In the genomic region with DNA sequence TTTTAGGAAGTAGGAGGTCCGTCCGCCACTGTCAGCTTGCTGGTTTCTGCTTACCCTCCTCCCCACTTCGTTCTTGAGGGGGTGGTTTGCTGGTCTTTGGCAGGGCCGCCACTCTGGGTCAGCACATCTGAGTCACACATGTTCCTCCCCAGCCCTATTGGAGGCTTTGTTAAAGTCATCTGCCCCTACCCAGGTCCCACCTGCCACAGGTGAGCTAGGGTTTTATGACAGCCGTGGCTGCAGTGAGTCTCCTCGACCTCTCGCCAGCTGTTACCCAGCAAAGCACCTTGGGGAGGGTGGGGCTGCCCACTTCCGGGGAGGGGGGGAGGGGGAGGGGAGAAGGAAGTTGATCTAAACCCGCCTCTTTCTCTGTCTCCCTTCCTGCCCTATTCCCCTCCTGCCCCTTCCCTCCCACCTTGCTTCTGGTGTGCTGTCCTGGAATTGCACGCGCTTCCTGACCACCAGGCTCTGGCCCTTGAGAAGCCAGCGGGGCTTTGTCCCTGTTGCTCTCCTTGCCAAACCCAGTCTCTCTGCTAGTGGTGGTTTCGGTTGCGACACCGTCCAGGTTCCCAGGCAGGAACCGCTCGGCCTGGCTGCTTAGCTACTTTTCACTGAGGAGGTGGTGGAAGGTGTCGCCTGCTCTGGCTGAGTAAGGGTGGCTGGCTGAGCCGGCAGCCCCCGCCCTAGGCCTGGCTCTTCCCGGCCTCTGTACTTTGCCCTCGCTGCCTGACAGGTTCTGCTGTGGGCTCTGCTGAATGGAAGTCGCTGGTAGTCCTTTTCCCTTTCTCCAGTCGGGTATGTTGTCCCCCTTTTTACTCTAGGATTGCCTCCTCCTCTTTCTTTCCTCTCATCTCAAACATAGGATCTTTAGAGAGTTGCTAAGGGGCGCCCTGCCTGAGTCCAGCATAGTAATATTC, we compare ENCODE assay signal across 8 cellular contexts. TPM values are rescaled to one million over a fixed set of nuclear protein-coding genes. Genes with fewer than 3 reads are reported as not detected.
DNase-seq lines count a peak whose midpoint lies in the region; ATAC-seq, FAIRE-seq and TF ChIP-seq lines count a peak whose summit lies in the region.

No MANE protein-coding gene starts in this region.

- H4K20me1 ChIP-seq in OCI-LY1 (ENCODE audit: insufficient read depth, low read length): no peaks in the 10 kb centered on the region

- peaks cover 4% of the 10 kb centered on the region for H3K36me3 Mint-ChIP-seq in glutamatergic neuron (ENCODE audit: unreplicated experiment)

- WGBS in psoas muscle, 3 donors: 49 to 56% (median 49%) methylated on average over 23 to 25 of the region's 25 CpGs

- peak overlapping the region; percentile 47 for H3K27ac ChIP-seq in OCI-LY1 (ENCODE audit: low read depth, low read length, poor library complexity, severe bottlenecking)
- H3K27ac ChIP-seq in psoas muscle: peak overlapping the region; percentile 53

- no peaks in the 10 kb centered on the region for H3K9me2 ChIP-seq in OCI-LY1 (ENCODE audit: low read depth, low read length)

- H3K4me1 Mint-ChIP-seq in glutamatergic neuron (ENCODE audit: low read depth, unreplicated experiment): peaks cover 28% of the 10 kb centered on the region

- H3K4me3 Mint-ChIP-seq in glutamatergic neuron (ENCODE audit: unreplicated experiment): peak overlapping the region; percentile 75

- H3K4me3 ChIP-seq in OCI-LY1 (ENCODE audit: low read depth, low read length, poor library complexity, severe bottlenecking) (peak overlapping the region; percentile 25), psoas muscle (peak overlapping the region; percentile 44)

- H3K4me1 ChIP-seq in OCI-LY1 (ENCODE audit: insufficient read depth, low read length, severe bottlenecking) (peaks cover 31% of the 10 kb centered on the region), psoas muscle (peaks cover 11% of the 10 kb centered on the region)

- H3K36me3 ChIP-seq in OCI-LY1 (ENCODE audit: insufficient read depth, low read length) (peaks cover 9% of the 10 kb centered on the region), psoas muscle (ENCODE audit: insufficient read depth in 1 of 2, low read depth in 1 of 2) (no peaks in the 10 kb centered on the region)

- peak overlapping the region; percentile 64 for H3K27ac Mint-ChIP-seq in glutamatergic neuron (ENCODE audit: unreplicated experiment)

- FAIRE-seq in urothelium cell line (lab: Jason Lieb, UNC): no peak

- no peak for TF ChIP-seq CTCF in OCI-LY1 (IDR thresholded peaks at IDR 0.05; ENCODE audit: low read length)
- no peak for TF ChIP-seq CTCF in glutamatergic neuron (IDR thresholded peaks at IDR 0.05; ENCODE audit: partially characterized antibody, unreplicated experiment)
- no peak for TF ChIP-seq CTCF in psoas muscle (IDR thresholded peaks at IDR 0.05)

- peak; percentile 64 for ATAC-seq in HG03135 (IDR thresholded peaks at IDR 0.05; ENCODE audit: unreplicated experiment)
- ATAC-seq in psoas muscle: peak; percentile 54 to 72 (median 62)

- DNase-seq in activated T-helper 9 cell treated with anti-CD3 and anti-CD28 coated beads, Interleukin-2, amount 50 U/mL, for 16 hours (ENCODE audit: low read depth): peak; percentile 57
- DNase-seq in glutamatergic neuron: no peak
- peak; percentile 62 to 71 for DNase-seq in psoas muscle
- peak; percentile 75 for DNase-seq in urothelium cell line (ENCODE audit: low spot score)
- no peak for DNase-seq in midbrain (lab: John Stamatoyannopoulos, UW)

- H3K27me3 ChIP-seq in OCI-LY1 (ENCODE audit: insufficient read depth, low read length) (no peaks in the 10 kb centered on the region), psoas muscle (ENCODE audit: insufficient read depth in 3 of 3, low read length in 2 of 3) (no peaks in the 10 kb centered on the region)

- no peaks in the 10 kb centered on the region for H3F3A ChIP-seq in OCI-LY1 (ENCODE audit: insufficient read depth, low read length)

- H3K9me3 ChIP-seq in OCI-LY1 (ENCODE audit: low read length) (no peaks in the 10 kb centered on the region), psoas muscle (no peaks in the 10 kb centered on the region)

- peak overlapping the region; percentile 6; the same call in 1 of the 2 replicates for H3K9ac ChIP-seq in OCI-LY1 (ENCODE audit: low read length)

- peak; percentile 40 for TF ChIP-seq POLR2A in GM18526 (IDR thresholded peaks at IDR 0.05; ENCODE audit: extremely low read depth, insufficient read length)

- peaks cover 14% of the 10 kb centered on the region for H3K27me3 Mint-ChIP-seq in glutamatergic neuron (ENCODE audit: unreplicated experiment)

- no peak overlapping the region for H2AFZ ChIP-seq in OCI-LY1 (ENCODE audit: low read length)

- peaks cover 3% of the 10 kb centered on the region; the same call in 1 of the 2 replicates for H3K79me2 ChIP-seq in OCI-LY1 (ENCODE audit: insufficient read depth, low read length)

- peaks cover 8% of the 10 kb centered on the region for H3K9me3 Mint-ChIP-seq in glutamatergic neuron (ENCODE audit: unreplicated experiment)

- intact Hi-C loops in psoas muscle (cut with DNase I): no loop called here

- peak overlapping the region; percentile 31 for H3K4me2 ChIP-seq in OCI-LY1 (ENCODE audit: low read length)

RNA-seq across cellular contexts. Expression of a gene that starts 28.5 kb away (rescaled TPM):
- total RNA-seq in glutamatergic neuron (ENCODE audit: unreplicated experiment) (286 TPM), psoas muscle (1 to 10 TPM in 1 of 4 donors, under 1 TPM in 3; 0.25 to 2.1 (median 0.47) TPM)
- under 1 TPM; 0.07 to 0.91 (median 0.77) TPM for polyA plus RNA-seq in psoas muscle

RNA-seq across cellular contexts. Expression of a gene that starts 49.5 kb away (rescaled TPM):
- total RNA-seq in glutamatergic neuron (ENCODE audit: unreplicated experiment): 76.8 TPM
- 10 to 100 TPM; 21.7 to 24.9 (median 22.9) TPM for total RNA-seq in psoas muscle
- 10 to 100 TPM; 11.7 to 24.7 (median 12.7) TPM for polyA plus RNA-seq in psoas muscle

RNA-seq across cellular contexts. Expression of a gene that starts 50.4 kb away (rescaled TPM):
- total RNA-seq in glutamatergic neuron (ENCODE audit: unreplicated experiment) (68.0 TPM), psoas muscle (10 to 100 TPM in 1 of 4 donors, 1 to 10 TPM in 3; 5.4 to 13.7 (median 7.8) TPM)
- 10 to 100 TPM in 1 of 3 donors, 1 to 10 TPM in 2; 4.6 to 10.5 (median 7.6) TPM for polyA plus RNA-seq in psoas muscle

Comparison
In these comparisons a context has a peak if more than half of its experiments do, and no peak if none do; other contexts are left out.
1. DNase-seq: peak in activated T-helper 9 cell treated with anti-CD3 and anti-CD28 coated beads, Interleukin-2, amount 50 U/mL, for 16 hours (single experiment), psoas muscle (2 of 2) and urothelium cell line (single experiment); none in glutamatergic neuron (single experiment) and midbrain (single experiment).
2. RNA of a gene that starts 28.5 kb away (total RNA-seq): 286 TPM in glutamatergic neuron (single experiment); 0.25 to 2.1 TPM in psoas muscle; every median in the first group is over 10 times any median in the second.